ENCODE assay signal across 11 cellular contexts in the genomic region with DNA sequence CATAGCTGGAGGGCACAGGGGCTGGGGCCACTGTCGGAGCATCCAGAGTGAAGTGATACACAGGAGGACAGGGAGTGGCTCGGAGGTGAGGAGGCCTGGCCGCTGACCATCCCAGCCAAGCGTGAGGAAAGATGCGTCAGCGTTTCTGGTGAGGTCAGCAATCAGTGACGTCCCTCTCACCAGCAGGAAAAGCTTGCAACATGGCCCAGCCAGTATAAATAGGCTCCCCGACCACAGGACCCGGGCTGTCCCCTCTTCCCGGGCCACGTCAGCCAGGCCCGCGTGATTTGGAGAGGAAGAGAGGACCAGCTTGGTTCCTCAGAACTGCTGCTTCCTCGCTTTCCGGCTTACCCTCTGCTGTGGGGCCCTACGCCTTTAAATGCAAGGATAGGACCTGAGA. TPM values are rescaled to one million over a fixed set of nuclear protein-coding genes. Genes with fewer than 3 reads are reported as not detected.
DNase-seq lines count a peak whose midpoint lies in the region; ATAC-seq, FAIRE-seq and TF ChIP-seq lines count a peak whose summit lies in the region.
"Had no signal": no experiment of that assay in that cellular context is flagged by ENCODE, and none has a peak within 500 bp of the region (broad histone marks: within the 10 kb centered on the region; RNA-seq: fewer than 3 reads in every experiment).

No MANE protein-coding gene starts in this region.

- no peaks in the 10 kb centered on the region for H3K9me3 ChIP-seq in HepG2 (ENCODE audit: low read length)
- H3K9me3 ChIP-seq in thymus (ENCODE audit: control insufficient read depth): no peaks in the 10 kb centered on the region
- no peaks in the 10 kb centered on the region for H3K9me3 ChIP-seq in prostate gland
- no peaks in the 10 kb centered on the region for H3K9me3 ChIP-seq in Caco-2
- H3K9me3 ChIP-seq: SK-N-SH had no signal

- POLR2A ChIA-PET in HepG2 (lab: Yijun Ruan, JAX): no interaction called here
- POLR2A ChIA-PET in Caco-2 (lab: Charles Lee): no interaction called here

- CTCF ChIA-PET in HepG2 (lab: Yijun Ruan, JAX; ENCODE audit: low intra/inter-chr PET ratio, low total read pairs): no interaction called here
- CTCF ChIA-PET in Caco-2 (lab: Charles Lee): interaction anchor here (1.0 kb wide), 1 partner anchor 17 kb away, joined by 3 read pairs; no protein-coding TSS in a partner anchor

- H3K27ac Mint-ChIP-seq in Caco-2 (ENCODE audit: unreplicated experiment): no peak overlapping the region
- H3K27ac Mint-ChIP-seq: activated T-cell treated with anti-CD3 and anti-CD28 coated beads, Interleukin-2, amount 50 U/mL, for 24 hours had no signal

- H3K4me3 Mint-ChIP-seq in Caco-2 (ENCODE audit: unreplicated experiment): no peak overlapping the region
- H3K4me3 Mint-ChIP-seq: activated T-cell treated with anti-CD3 and anti-CD28 coated beads, Interleukin-2, amount 50 U/mL, for 24 hours had no signal

- no CpG with 5 or more reads among the region's 16 CpGs for WGBS in HepG2 (ENCODE audit: low lambda C conversion rate)
- 83% methylated on average over 16 of the region's 16 CpGs for WGBS in thymus
- 83% methylated on average over 16 of the region's 16 CpGs for WGBS in prostate gland

- H3K9ac ChIP-seq in HepG2 (ENCODE audit: insufficient read depth, low read depth, low read length): no peak overlapping the region
- H3K9ac ChIP-seq: SK-N-SH had no signal

- peaks cover 5% of the 10 kb centered on the region for H3K36me3 Mint-ChIP-seq in Caco-2 (ENCODE audit: insufficient read depth, unreplicated experiment)

- H3K4me2 ChIP-seq in HepG2 (ENCODE audit: low read depth, low read length): no peak overlapping the region
- H3K4me2 ChIP-seq: SK-N-SH had no signal

- no TSS peak for BruUV-seq in HepG2 (replicated peaks; lab: Mats Ljungman, UMichigan)
- BruUV-seq in Caco-2 (replicated peaks; lab: Mats Ljungman, UMichigan): no TSS peak

- TF ChIP-seq EP300 in HepG2 (IDR thresholded peaks at IDR 0.05; ENCODE audit: low read depth in 2 of 2, low read length in 2 of 2) (no peak), HepG2 (CRISPR knock-in tag; IDR thresholded peaks at IDR 0.05; ENCODE audit: borderline replicate concordance) (no peak)

- no peaks in the 10 kb centered on the region for H4K20me1 ChIP-seq in HepG2 (ENCODE audit: insufficient read depth, low read length)

- in situ Hi-C loops in HepG2 (cut with HindIII; ENCODE audit: extremely low pct_ligation_motif_present, low pct_unique_long_range_greater_than_20kb): no loop called here

- H3K27me3 Mint-ChIP-seq in Caco-2 (ENCODE audit: insufficient read depth, unreplicated experiment): no peaks in the 10 kb centered on the region
- H3K27me3 Mint-ChIP-seq: activated T-cell treated with anti-CD3 and anti-CD28 coated beads, Interleukin-2, amount 50 U/mL, for 24 hours had no signal

- ATAC-seq in HepG2: no peak; the same call in 2 of the 3 replicates
- ATAC-seq in GM19035 (IDR thresholded peaks at IDR 0.05; ENCODE audit: unreplicated experiment): no peak

- DNase-seq in MV-4-11 (lab: John Stamatoyannopoulos, UW): peak; percentile 95
- peak; percentile 80 for DNase-seq in choroid plexus epithelial cell (ENCODE audit: low read depth)
- no peak for DNase-seq in HepG2 (ENCODE audit: low spot score)
- no peak for DNase-seq in prostate gland (ENCODE audit: low spot score)
- DNase-seq in Caco-2: no peak
- DNase-seq: activated T-cell treated with anti-CD3 and anti-CD28 coated beads, Interleukin-2, amount 50 U/mL, for 24 hours; NCI-H1436 treated with DMSO at 0.1 percent for 48 hours; SK-N-SH; stimulated activated CD4-positive, alpha-beta T cell treated with anti-CD3 and anti-CD28 coated beads, Interleukin-4, amount 100 ng/mL, for 4 hours had no signal

- H3K27ac ChIP-seq in HepG2 (ENCODE audit: extremely low read length, insufficient read depth, low read length) (no peak overlapping the region), thymus (ENCODE audit: low read depth) (peak overlapping the region; percentile 21), prostate gland (no peak overlapping the region)

- H3K4me3 ChIP-seq in choroid plexus epithelial cell (ENCODE audit: low read depth, low read length): no peak overlapping the region
- H3K4me3 ChIP-seq in HepG2 (replicated peaks in 1 of 3; ENCODE audit: insufficient read depth in 1 of 3, low read depth in 2 of 3, low read length in 3 of 3): no peak overlapping the region
- H3K4me3 ChIP-seq in thymus (ENCODE audit: low read length): no peak overlapping the region
- H3K4me3 ChIP-seq in prostate gland: no peak overlapping the region
- H3K4me3 ChIP-seq in Caco-2 (ENCODE audit: low read depth, low read length): no peak overlapping the region

- TF ChIP-seq RAD21 in HepG2 (CRISPR knock-in tag; IDR thresholded peaks at IDR 0.05): no peak

- H2AFZ ChIP-seq in HepG2 (ENCODE audit: low read length): no peak overlapping the region

- no peak for FAIRE-seq in HepG2 (lab: Jason Lieb, UNC)

- no peaks in the 10 kb centered on the region for H3K4me1 Mint-ChIP-seq in Caco-2 (ENCODE audit: low read depth, unreplicated experiment)

- no peak for TF ChIP-seq CTCF in choroid plexus epithelial cell (conservative IDR thresholded peaks at IDR 0.05; ENCODE audit: low read depth, low read length)
- no peak for TF ChIP-seq CTCF in HepG2 (CRISPR knock-in tag; IDR thresholded peaks at IDR 0.05)
- no peak for TF ChIP-seq CTCF in prostate gland (IDR thresholded peaks at IDR 0.05)
- no peak for TF ChIP-seq CTCF in Caco-2 (IDR thresholded peaks at IDR 0.05; ENCODE audit: insufficient read depth in 1 of 2, low read depth in 1 of 2, low read length in 1 of 2, severe bottlenecking in 1 of 2, unreplicated experiment in 1 of 2)

- H3K27me3 ChIP-seq in HepG2 (ENCODE audit: control insufficient read depth in 1 of 2, insufficient read depth in 2 of 2, low read length in 2 of 2): peaks cover 4 to 46% of the 10 kb centered on the region in 2 experiments
- H3K27me3 ChIP-seq in thymus (ENCODE audit: control insufficient read depth, insufficient read depth): no peaks in the 10 kb centered on the region
- H3K27me3 ChIP-seq in prostate gland (replicated peaks; ENCODE audit: insufficient read depth): no peaks in the 10 kb centered on the region
- no peaks in the 10 kb centered on the region for H3K27me3 ChIP-seq in Caco-2 (replicated peaks; ENCODE audit: control insufficient read depth, insufficient read depth, low read length)

- no peaks in the 10 kb centered on the region for H3K79me2 ChIP-seq in HepG2 (ENCODE audit: insufficient read depth, low read length)

- H3K9me3 Mint-ChIP-seq in Caco-2 (ENCODE audit: unreplicated experiment): no peaks in the 10 kb centered on the region
- H3K9me3 Mint-ChIP-seq: activated T-cell treated with anti-CD3 and anti-CD28 coated beads, Interleukin-2, amount 50 U/mL, for 24 hours had no signal

- H3K36me3 ChIP-seq in HepG2 (replicated peaks in 1 of 2; ENCODE audit: control insufficient read depth in 1 of 2, insufficient read depth in 2 of 2, low read length in 2 of 2): no peaks in the 10 kb centered on the region
- no peaks in the 10 kb centered on the region for H3K36me3 ChIP-seq in thymus (ENCODE audit: control insufficient read depth, insufficient read depth)
- H3K36me3 ChIP-seq in prostate gland: no peaks in the 10 kb centered on the region
- no peaks in the 10 kb centered on the region for H3K36me3 ChIP-seq in Caco-2 (ENCODE audit: control insufficient read depth, insufficient read depth, low read length)

- H3K4me1 ChIP-seq in HepG2 (ENCODE audit: insufficient read depth, low read length) (no peaks in the 10 kb centered on the region), thymus (ENCODE audit: control insufficient read depth, insufficient read depth, low read length) (peaks cover 23% of the 10 kb centered on the region), prostate gland (replicated peaks) (no peaks in the 10 kb centered on the region), Caco-2 (0 out of 2 replicates have a peak, but pooled peaks cover 2% of the 10 kb centered on the region)

- TF ChIP-seq POLR2A in HepG2 (IDR thresholded peaks at IDR 0.05; ENCODE audit: insufficient read depth in 1 of 2, low read depth in 2 of 2, low read length in 2 of 2): no peak
- no peak for TF ChIP-seq POLR2A in prostate gland (IDR thresholded peaks at IDR 0.05)

- intact Hi-C loops in HepG2 (cut with micrococcal nuclease; ENCODE audit: unreplicated experiment) (no loop called here), prostate gland (cut with DNase I) (no loop called here), Caco-2 (cut with micrococcal nuclease; ENCODE audit: unreplicated experiment) (no loop called here)

RNA-seq across cellular contexts. Expression of gene OSM, which starts 4.2 kb away (rescaled TPM):
- total RNA-seq in HepG2 (2016; rRNA removed; fragmentation: Illumina TruSeq; extraction: Trizol): not detected in 2 replicates
- not detected in 2 replicates for total RNA-seq in HepG2 (2016; cell fraction: cytosol; rRNA removed; fragmentation: Illumina TruSeq; extraction: Trizol; ENCODE audit: low read depth)
- total RNA-seq in HepG2 (2016; cell fraction: insoluble cytoplasmic fraction; rRNA removed; fragmentation: Illumina TruSeq; extraction: Trizol): not detected in 2 replicates
- not detected in 2 replicates for total RNA-seq in HepG2 (2016; cell fraction: membrane; rRNA removed; fragmentation: Illumina TruSeq; extraction: Trizol)
- not detected in 2 replicates for total RNA-seq in HepG2 (2016; cell fraction: nucleus; rRNA removed; fragmentation: Illumina TruSeq; extraction: Trizol)
- polyA plus RNA-seq in HepG2 (2011; rRNA removed): 0.07 TPM in 1 of 2 replicates, not detected in the other
- 0.05 TPM in 1 of 2 replicates, not detected in the other for polyA plus RNA-seq in HepG2 (2011; cell fraction: cytosol; rRNA removed)
- polyA plus RNA-seq in HepG2 (2011; cell fraction: nucleus; rRNA removed): not detected in 2 replicates
- 0.07 TPM in 1 of 2 replicates, not detected in the other for polyA plus RNA-seq in HepG2 (2012)
- polyA plus RNA-seq in HepG2 (2016; cell fraction: cytosol; fragmentation: Illumina TruSeq; extraction: Trizol; ENCODE audit: low read depth): not detected in 2 replicates
- not detected in 2 replicates for polyA plus RNA-seq in HepG2 (2016; cell fraction: insoluble cytoplasmic fraction; fragmentation: Illumina TruSeq; extraction: Trizol; ENCODE audit: low read depth)
- polyA plus RNA-seq in HepG2 (2016; cell fraction: membrane; fragmentation: Illumina TruSeq; extraction: Trizol; ENCODE audit: low read depth): not detected in 2 replicates
- polyA plus RNA-seq in HepG2 (2016; cell fraction: nucleus; fragmentation: Illumina TruSeq; extraction: Trizol; ENCODE audit: insufficient read depth, low read depth): not detected in 2 replicates
- polyA minus RNA-seq in HepG2 (2011; rRNA and poly(A)+ RNA removed; ENCODE audit: low replicate concordance): not detected in 2 replicates
- polyA minus RNA-seq in HepG2 (2011; cell fraction: cytosol; rRNA and poly(A)+ RNA removed): not detected in 2 replicates
- not detected in 2 replicates for polyA minus RNA-seq in HepG2 (2011; cell fraction: nucleus; rRNA and poly(A)+ RNA removed)
- polyA plus RNA-seq in thymus: 6.0 TPM
- 1 to 10 TPM in 1 of 2 donors, not detected in 1; 2.5 TPM for total RNA-seq in prostate gland
- not detected in 2 replicates for total RNA-seq in Caco-2 (2022)
- polyA plus RNA-seq: SK-N-SH had no signal

RNA-seq across cellular contexts. Expression of gene CASTOR1, which starts 18.5 kb away (rescaled TPM):
- total RNA-seq in HepG2 (2016; rRNA removed; fragmentation: Illumina TruSeq; extraction: Trizol) (1.1 and 2.6 TPM in 2 replicates), prostate gland (10 to 100 TPM; 27.2 to 33.2 TPM), Caco-2 (2022) (6.3 and 7.4 TPM in 2 replicates)
- 0.81 and 0.88 TPM in 2 replicates for total RNA-seq in HepG2 (2016; cell fraction: cytosol; rRNA removed; fragmentation: Illumina TruSeq; extraction: Trizol; ENCODE audit: low read depth)
- total RNA-seq in HepG2 (2016; cell fraction: insoluble cytoplasmic fraction; rRNA removed; fragmentation: Illumina TruSeq; extraction: Trizol): 0.70 and 1.2 TPM in 2 replicates
- total RNA-seq in HepG2 (2016; cell fraction: membrane; rRNA removed; fragmentation: Illumina TruSeq; extraction: Trizol): 2.4 and 2.9 TPM in 2 replicates
- total RNA-seq in HepG2 (2016; cell fraction: nucleus; rRNA removed; fragmentation: Illumina TruSeq; extraction: Trizol): 1.6 and 2.3 TPM in 2 replicates
- polyA plus RNA-seq in HepG2 (2011; rRNA removed) (4.4 and 6.2 TPM in 2 replicates), thymus (19.6 TPM)
- polyA plus RNA-seq in HepG2 (2011; cell fraction: cytosol; rRNA removed): 2.6 and 3.9 TPM in 2 replicates
- polyA plus RNA-seq in HepG2 (2011; cell fraction: nucleus; rRNA removed): 14.3 and 18.8 TPM in 2 replicates
- polyA plus RNA-seq in HepG2 (2012): 2.3 and 2.7 TPM in 2 replicates
- 0.41 and 0.72 TPM in 2 replicates for polyA plus RNA-seq in HepG2 (2016; cell fraction: cytosol; fragmentation: Illumina TruSeq; extraction: Trizol; ENCODE audit: low read depth)
- 0.73 and 1.3 TPM in 2 replicates for polyA plus RNA-seq in HepG2 (2016; cell fraction: insoluble cytoplasmic fraction; fragmentation: Illumina TruSeq; extraction: Trizol; ENCODE audit: low read depth)
- polyA plus RNA-seq in HepG2 (2016; cell fraction: membrane; fragmentation: Illumina TruSeq; extraction: Trizol; ENCODE audit: low read depth): 0.99 and 1.3 TPM in 2 replicates
- 2.4 TPM in 1 of 2 replicates, not detected in the other for polyA plus RNA-seq in HepG2 (2016; cell fraction: nucleus; fragmentation: Illumina TruSeq; extraction: Trizol; ENCODE audit: insufficient read depth, low read depth)
- 1.4 and 5.7 TPM in 2 replicates for polyA minus RNA-seq in HepG2 (2011; rRNA and poly(A)+ RNA removed; ENCODE audit: low replicate concordance)
- polyA minus RNA-seq in HepG2 (2011; cell fraction: cytosol; rRNA and poly(A)+ RNA removed): 0.97 and 1.6 TPM in 2 replicates
- 2.3 and 2.9 TPM in 2 replicates for polyA minus RNA-seq in HepG2 (2011; cell fraction: nucleus; rRNA and poly(A)+ RNA removed)

RNA-seq across cellular contexts. Expression of gene LIF, which starts 24.3 kb away (rescaled TPM):
- 1.5 and 3.6 TPM in 2 replicates for total RNA-seq in HepG2 (2016; rRNA removed; fragmentation: Illumina TruSeq; extraction: Trizol)
- 0.53 and 1.6 TPM in 2 replicates for total RNA-seq in HepG2 (2016; cell fraction: cytosol; rRNA removed; fragmentation: Illumina TruSeq; extraction: Trizol; ENCODE audit: low read depth)
- total RNA-seq in HepG2 (2016; cell fraction: insoluble cytoplasmic fraction; rRNA removed; fragmentation: Illumina TruSeq; extraction: Trizol): 1.7 and 3.2 TPM in 2 replicates
- total RNA-seq in HepG2 (2016; cell fraction: membrane; rRNA removed; fragmentation: Illumina TruSeq; extraction: Trizol): 2.6 TPM in 2 replicates
- 5.2 and 5.5 TPM in 2 replicates for total RNA-seq in HepG2 (2016; cell fraction: nucleus; rRNA removed; fragmentation: Illumina TruSeq; extraction: Trizol)
- polyA plus RNA-seq in HepG2 (2011; rRNA removed): 8.5 and 12.1 TPM in 2 replicates
- polyA plus RNA-seq in HepG2 (2011; cell fraction: cytosol; rRNA removed): 3.0 and 4.2 TPM in 2 replicates
- polyA plus RNA-seq in HepG2 (2011; cell fraction: nucleus; rRNA removed): 48.8 and 59.2 TPM in 2 replicates
- 1.4 and 5.2 TPM in 2 replicates for polyA plus RNA-seq in HepG2 (2012)
- polyA plus RNA-seq in HepG2 (2016; cell fraction: cytosol; fragmentation: Illumina TruSeq; extraction: Trizol; ENCODE audit: low read depth): 0.17 and 0.26 TPM in 2 replicates
- polyA plus RNA-seq in HepG2 (2016; cell fraction: insoluble cytoplasmic fraction; fragmentation: Illumina TruSeq; extraction: Trizol; ENCODE audit: low read depth): 1.1 and 1.3 TPM in 2 replicates
- polyA plus RNA-seq in HepG2 (2016; cell fraction: membrane; fragmentation: Illumina TruSeq; extraction: Trizol; ENCODE audit: low read depth): 0.64 and 0.93 TPM in 2 replicates
- 13.6 and 20.3 TPM in 2 replicates for polyA plus RNA-seq in HepG2 (2016; cell fraction: nucleus; fragmentation: Illumina TruSeq; extraction: Trizol; ENCODE audit: insufficient read depth, low read depth)
- 11.5 and 35.1 TPM in 2 replicates for polyA minus RNA-seq in HepG2 (2011; rRNA and poly(A)+ RNA removed; ENCODE audit: low replicate concordance)
- polyA minus RNA-seq in HepG2 (2011; cell fraction: cytosol; rRNA and poly(A)+ RNA removed): 3.8 and 5.5 TPM in 2 replicates
- polyA minus RNA-seq in HepG2 (2011; cell fraction: nucleus; rRNA and poly(A)+ RNA removed): 4.1 and 7.1 TPM in 2 replicates
- 0.21 TPM for polyA plus RNA-seq in thymus
- total RNA-seq in prostate gland: under 1 TPM; 0.40 to 0.59 TPM
- total RNA-seq in Caco-2 (2022): 8.0 and 9.7 TPM in 2 replicates

RNA-seq across cellular contexts. Expression of gene TBC1D10A, which starts 55.9 kb away (rescaled TPM):
- total RNA-seq in HepG2 (2016; rRNA removed; fragmentation: Illumina TruSeq; extraction: Trizol): 3.6 and 4.2 TPM in 2 replicates
- 1.3 and 1.7 TPM in 2 replicates for total RNA-seq in HepG2 (2016; cell fraction: cytosol; rRNA removed; fragmentation: Illumina TruSeq; extraction: Trizol; ENCODE audit: low read depth)
- total RNA-seq in HepG2 (2016; cell fraction: insoluble cytoplasmic fraction; rRNA removed; fragmentation: Illumina TruSeq; extraction: Trizol): 2.7 and 5.3 TPM in 2 replicates
- total RNA-seq in HepG2 (2016; cell fraction: membrane; rRNA removed; fragmentation: Illumina TruSeq; extraction: Trizol): 2.2 and 2.6 TPM in 2 replicates
- 3.0 and 3.7 TPM in 2 replicates for total RNA-seq in HepG2 (2016; cell fraction: nucleus; rRNA removed; fragmentation: Illumina TruSeq; extraction: Trizol)
- 4.9 and 6.0 TPM in 2 replicates for polyA plus RNA-seq in HepG2 (2011; rRNA removed)
- polyA plus RNA-seq in HepG2 (2011; cell fraction: cytosol; rRNA removed): 3.5 and 5.6 TPM in 2 replicates
- 13.6 and 14.3 TPM in 2 replicates for polyA plus RNA-seq in HepG2 (2011; cell fraction: nucleus; rRNA removed)
- 3.8 and 4.0 TPM in 2 replicates for polyA plus RNA-seq in HepG2 (2012)
- polyA plus RNA-seq in HepG2 (2016; cell fraction: cytosol; fragmentation: Illumina TruSeq; extraction: Trizol; ENCODE audit: low read depth): 0.68 and 0.98 TPM in 2 replicates
- polyA plus RNA-seq in HepG2 (2016; cell fraction: insoluble cytoplasmic fraction; fragmentation: Illumina TruSeq; extraction: Trizol; ENCODE audit: low read depth): 3.0 and 4.4 TPM in 2 replicates
- 0.73 and 1.0 TPM in 2 replicates for polyA plus RNA-seq in HepG2 (2016; cell fraction: membrane; fragmentation: Illumina TruSeq; extraction: Trizol; ENCODE audit: low read depth)
- 6.5 and 9.4 TPM in 2 replicates for polyA plus RNA-seq in HepG2 (2016; cell fraction: nucleus; fragmentation: Illumina TruSeq; extraction: Trizol; ENCODE audit: insufficient read depth, low read depth)
- polyA minus RNA-seq in HepG2 (2011; rRNA and poly(A)+ RNA removed; ENCODE audit: low replicate concordance): 3.0 and 10.8 TPM in 2 replicates
- 4.6 and 5.8 TPM in 2 replicates for polyA minus RNA-seq in HepG2 (2011; cell fraction: cytosol; rRNA and poly(A)+ RNA removed)
- polyA minus RNA-seq in HepG2 (2011; cell fraction: nucleus; rRNA and poly(A)+ RNA removed): 7.8 and 10.4 TPM in 2 replicates
- polyA plus RNA-seq in thymus: 39.0 TPM
- 10 to 100 TPM; 46.1 to 51.2 TPM for total RNA-seq in prostate gland
- total RNA-seq in Caco-2 (2022): 11.1 and 12.2 TPM in 2 replicates

Comparison
In these comparisons a context has a peak if more than half of its experiments do, and no peak if none do; other contexts are left out.
1. DNase-seq: peak in MV-4-11 (single experiment) and choroid plexus epithelial cell (single experiment); none in HepG2 (single experiment), prostate gland (single experiment) and Caco-2 (0 of 2).